Comparison of ENCODE assay signal across 24 cellular contexts in genomic region chr14:37201724-37202123, GRCh38. TPM values are rescaled to one million over a fixed set of nuclear protein-coding genes. Genes with fewer than 3 reads are reported as not detected.
"Had no signal": no experiment of that assay in that cellular context is flagged by ENCODE, and none has a peak within 500 bp of the region (broad histone marks: within the 10 kb centered on the region; RNA-seq: fewer than 3 reads in every experiment).

No MANE protein-coding gene starts in this region.

- H3K4me1 Mint-ChIP-seq: activated T-helper 17 cell treated with anti-CD3 and anti-CD28 coated beads, Interleukin-2, amount 50 U/mL, for 72 hours had no signal

- H3K4me3 Mint-ChIP-seq: activated CD4-positive, alpha-beta T cell treated with anti-CD3 and anti-CD28 coated beads, Interleukin-2, amount 10 ng/mL, durations not matched to agents 7 days and 5 days; activated CD8-positive, alpha-beta T cell treated with anti-CD3 and anti-CD28 coated beads for 36 hours; activated naive CD8-positive, alpha-beta T cell; activated T-cell treated with anti-CD3 and anti-CD28 coated beads, Interleukin-2, amount 50 U/mL, for 4 hours; activated T-helper 17 cell treated with anti-CD3 and anti-CD28 coated beads, Interleukin-2, amount 50 U/mL, for 72 hours had no signal

- H3K9me3 Mint-ChIP-seq: activated T-helper 17 cell treated with anti-CD3 and anti-CD28 coated beads, Interleukin-2, amount 50 U/mL, for 72 hours had no signal

- H3K36me3 ChIP-seq: gastrocnemius medialis, heart right ventricle had no signal

- H3K4me3 ChIP-seq: body of pancreas, gastrocnemius medialis, heart right ventricle, hepatocyte had no signal

- H2AFZ ChIP-seq: hepatocyte had no signal

- ATAC-seq: activated CD8-positive, alpha-beta T cell treated with anti-CD3 and anti-CD28 coated beads for 36 hours; activated T-cell treated with anti-CD3 and anti-CD28 coated beads, Interleukin-2, amount 50 U/mL, for 4 hours; activated T-helper 17 cell treated with anti-CD3 and anti-CD28 coated beads, Interleukin-2, amount 50 U/mL, for 72 hours; body of pancreas; gastrocnemius medialis; heart right ventricle had no signal

- H3K9me3 ChIP-seq: gastrocnemius medialis had no signal

- H3K27ac Mint-ChIP-seq: activated CD4-positive, alpha-beta T cell treated with anti-CD3 and anti-CD28 coated beads, Interleukin-2, amount 10 ng/mL, durations not matched to agents 7 days and 5 days; activated CD8-positive, alpha-beta T cell treated with anti-CD3 and anti-CD28 coated beads for 36 hours; activated naive CD8-positive, alpha-beta T cell; activated T-helper 17 cell treated with anti-CD3 and anti-CD28 coated beads, Interleukin-2, amount 50 U/mL, for 72 hours had no signal

- H3K4me2 ChIP-seq: hepatocyte had no signal

- H3K27me3 ChIP-seq: body of pancreas, gastrocnemius medialis, hepatocyte had no signal

- H3K27ac ChIP-seq: body of pancreas, gastrocnemius medialis, heart right ventricle, hepatocyte had no signal

- H3K36me3 Mint-ChIP-seq: activated naive CD8-positive, alpha-beta T cell had no signal

- DNase-seq: activated CD4-positive, alpha-beta T cell treated with anti-CD3 and anti-CD28 coated beads for 1 hour; activated CD4-positive, alpha-beta T cell treated with anti-CD3 and anti-CD28 coated beads for 4 hours; activated CD4-positive, alpha-beta T cell treated with anti-CD3 and anti-CD28 coated beads, Interleukin-2, amount 10 ng/mL, durations not matched to agents 7 days and 5 days; activated CD4-positive, alpha-beta T cell treated with anti-CD3 and anti-CD28 coated beads, Interleukin-2, amount 50 U/mL, for 4 hours; activated CD8-positive, alpha-beta memory T cell treated with anti-CD3 and anti-CD28 coated beads for 24 hours; activated CD8-positive, alpha-beta T cell treated with anti-CD3 and anti-CD28 coated beads for 36 hours; activated effector memory CD4-positive, alpha-beta T cell treated with Interleukin-2 at 50 U/mL for 16 hours; activated gamma-delta T cell treated with Interleukin-2 at 50 U/mL for 16 hours; activated naive CD4-positive, alpha-beta T cell treated with anti-CD3 and anti-CD28 coated beads, Interleukin-2, amount 50 U/mL, for 16 hours; activated naive CD4-positive, alpha-beta T cell treated with Interleukin-2 at 50 U/mL for 16 hours; activated T-cell treated with anti-CD3 and anti-CD28 coated beads, Interleukin-2, amount 50 U/mL, for 4 hours; amygdala; aorta; body of pancreas; caudate nucleus; cortex of kidney; effector CD8-positive, alpha-beta T cell; gastrocnemius medialis; heart right ventricle; T-helper 2 cell had no signal

RNA-seq across cellular contexts. Expression of gene MIPOL1, which starts 4.0 kb away (rescaled TPM):
- total RNA-seq: activated CD4-positive, alpha-beta T cell treated with anti-CD3 and anti-CD28 coated beads, Interleukin-2, amount 10 ng/mL, durations not matched to agents 7 days and 5 days; activated CD8-positive, alpha-beta T cell treated with anti-CD3 and anti-CD28 coated beads for 36 hours had no signal

RNA-seq across cellular contexts. Expression of gene SLC25A21, which starts 29.3 kb away (rescaled TPM):
- total RNA-seq: activated CD4-positive, alpha-beta T cell treated with anti-CD3 and anti-CD28 coated beads, Interleukin-2, amount 10 ng/mL, durations not matched to agents 7 days and 5 days; activated CD8-positive, alpha-beta T cell treated with anti-CD3 and anti-CD28 coated beads for 36 hours; activated T-cell treated with anti-CD3 and anti-CD28 coated beads, Interleukin-2, amount 50 U/mL, for 4 hours; activated T-helper 17 cell treated with anti-CD3 and anti-CD28 coated beads, Interleukin-2, amount 50 U/mL, for 72 hours; body of pancreas; T-helper 1 cell treated with Interleukin-12 subunit alpha and Interleukin-12 subunit beta and Interleukin-4 antibody, amounts not matched to agents 30 ng/mL and 1 ng/mL, for 36 hours had no signal
